9 cellular contexts compared by ENCODE assay signal in genomic region chr3:133211449-133211848, GRCh38.
DNase-seq lines count a peak whose midpoint lies in the region; ATAC-seq, FAIRE-seq and TF ChIP-seq lines count a peak whose summit lies in the region.
"Had no signal": no experiment of that assay in that cellular context is flagged by ENCODE, and none has a peak within 500 bp of the region (broad histone marks: within the 10 kb centered on the region; RNA-seq: fewer than 3 reads in every experiment).

No MANE protein-coding gene starts in this region.

- peak; percentile 92 for ATAC-seq in GM21717 (IDR thresholded peaks at IDR 0.05; ENCODE audit: unreplicated experiment)
- no peak for ATAC-seq in aorta (ENCODE audit: low FRiP score)

- peak overlapping the region; percentile 50 for H3K27ac Mint-ChIP-seq in endodermal cell

- H3K9me3 Mint-ChIP-seq in endodermal cell = no peaks in the 10 kb centered on the region

- 66 to 89% methylated on average over 2 of the region's 2 CpGs for WGBS in endodermal cell (ENCODE audit: insufficient coverage in 1 of 2, insufficient read length in 1 of 2), 2 experiments
- 3 to 5% methylated on average over 2 of the region's 2 CpGs for WGBS in aorta, 2 donors

- DNase-seq in GM13977 (ENCODE audit: low spot score) (peak; percentile 35), KBM-7 (peak; percentile 89), endodermal cell (peak; percentile 51), H54 (ENCODE audit: insufficient read length, low spot score) (no peak), NCI-H774 (lab: John Stamatoyannopoulos, UW) (no peak), ureter (ENCODE audit: low spot score) (no peak), aorta (no peak)

- peaks cover 5% of the 10 kb centered on the region for H3K4me1 ChIP-seq in endodermal cell (ENCODE audit: control insufficient read depth, insufficient read depth, low read length)
- H3K4me1 ChIP-seq in aorta (ENCODE audit: control insufficient read depth in 1 of 2, insufficient read depth in 2 of 2, low read length in 2 of 2) = no peaks in the 10 kb centered on the region

- no peak for TF ChIP-seq POLR2A in H54 (IDR thresholded peaks at IDR 0.05; ENCODE audit: low read depth, low read length)

- H3K4me1 Mint-ChIP-seq in endodermal cell = peaks cover 19% of the 10 kb centered on the region

- intact Hi-C loops in aorta (cut with DNase I) = no loop called here

- H3K27me3 Mint-ChIP-seq in endodermal cell (ENCODE audit: insufficient read depth) = no peaks in the 10 kb centered on the region

- H3K9me3 ChIP-seq in endodermal cell (ENCODE audit: control insufficient read depth, low read length) (no peaks in the 10 kb centered on the region), aorta (ENCODE audit: control insufficient read depth, low read length) (no peaks in the 10 kb centered on the region)

- no peak overlapping the region for H3K9ac ChIP-seq in endodermal cell (ENCODE audit: extremely low read depth, low read length, poor library complexity, severe bottlenecking)

- FAIRE-seq in H54 (lab: Jason Lieb, UNC) = no peak

- TF ChIP-seq CTCF in GM13977 (IDR thresholded peaks at IDR 0.05; ENCODE audit: extremely low read depth, insufficient read depth, missing control alignments) (no peak), endodermal cell (conservative IDR thresholded peaks at IDR 0.05) (no peak)

- no peak overlapping the region for H3K27ac ChIP-seq in endodermal cell (ENCODE audit: low read depth, low read length)
- H3K27ac ChIP-seq in aorta (ENCODE audit: low read depth in 1 of 2, low read length in 2 of 2) = no peak overlapping the region
- H3K27ac ChIP-seq: skin epidermis had no signal

- no peaks in the 10 kb centered on the region for H3K36me3 Mint-ChIP-seq in endodermal cell (ENCODE audit: low read depth)

- H3K4me3 ChIP-seq in endodermal cell (ENCODE audit: low read length) (no peak overlapping the region), aorta (ENCODE audit: low read length in 2 of 2) (no peak overlapping the region)
- H3K4me3 ChIP-seq: skin epidermis had no signal

- H3K4me3 Mint-ChIP-seq in endodermal cell = no peak overlapping the region

- in situ Hi-C loops in GM13977 (cut with MboI; ENCODE audit: low pct_unique_long_range_greater_than_20kb, low sequenced_read_pairs, unreplicated experiment) = no loop called here
- in situ Hi-C loops in KBM-7 (cut with MboI; ENCODE audit: low pct_unique_long_range_greater_than_20kb, low sequenced_read_pairs) = no loop called here

- H3K36me3 ChIP-seq in endodermal cell (ENCODE audit: control insufficient read depth, insufficient read depth, low read length) (no peaks in the 10 kb centered on the region), aorta (ENCODE audit: control insufficient read depth in 1 of 2, insufficient read depth in 2 of 2, low read length in 1 of 2) (no peaks in the 10 kb centered on the region)

- H3K27me3 ChIP-seq in endodermal cell (ENCODE audit: control insufficient read depth, insufficient read depth, low read length, poor library complexity, severe bottlenecking) = no peaks in the 10 kb centered on the region
- no peaks in the 10 kb centered on the region for H3K27me3 ChIP-seq in aorta (ENCODE audit: control insufficient read depth in 1 of 2, insufficient read depth in 2 of 2, low read length in 1 of 2)

Comparison
In these comparisons a context has a peak if more than half of its experiments do, and no peak if none do; other contexts are left out.
1. DNase-seq: peak in GM13977 (single experiment), KBM-7 (single experiment) and endodermal cell (single experiment); none in H54 (single experiment), NCI-H774 (single experiment), ureter (single experiment) and aorta (0 of 2).